In the genomic region with DNA sequence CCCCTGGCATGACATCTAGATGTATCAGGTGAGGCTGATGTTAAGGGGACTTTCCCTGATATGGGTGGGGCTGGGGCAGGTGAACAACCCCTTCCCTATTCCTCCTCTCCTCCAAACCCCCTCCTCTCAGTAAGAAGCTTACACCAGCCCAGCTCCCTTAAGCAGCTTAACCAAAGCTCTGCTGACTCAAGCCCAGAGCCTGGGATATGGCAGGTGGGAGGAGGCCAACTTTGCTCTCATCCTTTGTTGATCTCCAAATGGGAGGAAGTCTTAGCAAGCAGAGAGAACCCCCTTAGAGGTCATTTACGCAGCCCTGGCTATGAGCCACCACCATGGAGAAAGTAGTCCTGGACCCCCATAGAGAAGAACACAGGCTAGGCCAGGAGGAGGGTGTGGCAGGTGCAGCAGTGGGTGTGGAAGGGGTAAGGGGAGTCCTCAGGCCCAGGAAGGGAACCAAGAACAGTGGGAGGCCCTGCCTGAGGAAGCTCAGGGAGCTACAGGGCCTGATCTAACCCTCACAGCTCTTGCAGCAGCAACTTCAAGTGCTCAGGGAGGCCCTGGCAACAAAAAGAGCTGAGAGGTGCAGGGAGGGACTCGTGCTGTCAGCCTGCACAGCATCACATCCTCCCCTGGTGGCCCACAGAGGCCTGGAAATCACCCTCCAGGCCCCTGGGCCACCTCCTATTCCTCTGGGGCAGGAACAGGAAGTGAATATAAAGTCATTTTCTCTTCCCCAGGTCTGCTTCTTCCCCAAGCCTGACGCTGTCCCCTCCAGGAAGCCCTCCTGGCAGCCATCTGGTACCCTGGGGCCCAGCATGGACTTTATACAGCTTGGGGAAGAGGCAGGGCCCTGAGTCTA, we compare ENCODE assay signal across 11 cellular contexts. TPM values are rescaled to one million over a fixed set of nuclear protein-coding genes. Genes with fewer than 3 reads are reported as not detected.
A peak's percentile ranks its signal among the peaks of the same experiment; 100 is the strongest.
DNase-seq lines count a peak whose midpoint lies in the region; ATAC-seq and TF ChIP-seq lines count a peak whose summit lies in the region.
"Had no signal": no experiment of that assay in that cellular context is flagged by ENCODE, and none has a peak within 500 bp of the region (broad histone marks: within the 10 kb centered on the region; RNA-seq: fewer than 3 reads in every experiment).

No MANE protein-coding gene starts in this region.

- no peak overlapping the region for H4K12ac ChIP-seq in trophoblast cell (ENCODE audit: low read depth, low read length)

- H4K91ac ChIP-seq in trophoblast cell (ENCODE audit: low read depth, low read length), result no peak overlapping the region

- H3K9ac ChIP-seq in trophoblast cell (ENCODE audit: low read length), result no peak overlapping the region
- H3K9ac ChIP-seq: parathyroid adenoma had no signal

- H2AFZ ChIP-seq in trophoblast cell (ENCODE audit: insufficient read depth, low read length, poor library complexity), result no peak overlapping the region
- H2AFZ ChIP-seq: parathyroid adenoma had no signal

- no peak overlapping the region for H3K4me3 ChIP-seq in trophoblast cell (ENCODE audit: low read depth, low read length)
- no peak overlapping the region for H3K4me3 ChIP-seq in stomach
- H3K4me3 ChIP-seq in brain microvascular endothelial cell (ENCODE audit: low read depth, low read length), result no peak overlapping the region

- H3K36me3 Mint-ChIP-seq in T-helper 2 cell treated with Interferon-gamma antibody and Interleukin-4, amounts not matched to agents 5 μg/mL and 100 μg/mL, for 36 hours (ENCODE audit: low read depth), result peaks cover 19% of the 10 kb centered on the region
- H3K36me3 Mint-ChIP-seq in dendritic cell treated with granulocyte-macrophage colony-stimulating factor and Interleukin-4, amounts not matched to agents 40 ng/mL and 50 ng/mL, for 4 days (ENCODE audit: low read depth), result peaks cover 61% of the 10 kb centered on the region

- H3K27ac ChIP-seq in trophoblast cell (ENCODE audit: low read depth, low read length) (no peak overlapping the region), stomach (no peak overlapping the region), brain microvascular endothelial cell (no peak overlapping the region)
- H3K27ac ChIP-seq: parathyroid adenoma had no signal

- peaks cover 5% of the 10 kb centered on the region for H3K79me1 ChIP-seq in trophoblast cell (ENCODE audit: low read length)

- peak overlapping the region; percentile 89 for H3K27ac Mint-ChIP-seq in T-helper 2 cell treated with Interferon-gamma antibody and Interleukin-4, amounts not matched to agents 5 μg/mL and 100 μg/mL, for 36 hours
- peak overlapping the region; percentile 81 for H3K27ac Mint-ChIP-seq in dendritic cell treated with granulocyte-macrophage colony-stimulating factor and Interleukin-4, amounts not matched to agents 40 ng/mL and 50 ng/mL, for 4 days

- no peak for TF ChIP-seq POLR2A in stomach (IDR thresholded peaks at IDR 0.05)

- in situ Hi-C loops in brain microvascular endothelial cell (cut with HindIII; ENCODE audit: low pct_ligation_motif_present, low sequenced_read_pairs), result no loop called here

- H3K4me3 Mint-ChIP-seq in T-helper 2 cell treated with Interferon-gamma antibody and Interleukin-4, amounts not matched to agents 5 μg/mL and 100 μg/mL, for 36 hours, result peak overlapping the region; percentile 95
- peak overlapping the region; percentile 48 for H3K4me3 Mint-ChIP-seq in dendritic cell treated with granulocyte-macrophage colony-stimulating factor and Interleukin-4, amounts not matched to agents 40 ng/mL and 50 ng/mL, for 4 days

- H2BK5ac ChIP-seq in trophoblast cell (ENCODE audit: low read depth, low read length, poor library complexity), result no peak overlapping the region

- no CpG with 5 or more reads among the region's 3 CpGs for WGBS in trophoblast cell (ENCODE audit: extremely low coverage, insufficient coverage, insufficient read length)
- 63 to 85% (median 81%) methylated on average over 3 of the region's 3 CpGs for WGBS in stomach, 5 donors

- TF ChIP-seq CTCF in stomach (IDR thresholded peaks at IDR 0.05) (no peak), brain microvascular endothelial cell (IDR thresholded peaks at IDR 0.05; ENCODE audit: low read depth, low read length, missing control alignments) (no peak)

- H3K4me1 Mint-ChIP-seq in T-helper 2 cell treated with Interferon-gamma antibody and Interleukin-4, amounts not matched to agents 5 μg/mL and 100 μg/mL, for 36 hours (ENCODE audit: low read depth), result peaks cover 43% of the 10 kb centered on the region
- peaks cover 74% of the 10 kb centered on the region for H3K4me1 Mint-ChIP-seq in dendritic cell treated with granulocyte-macrophage colony-stimulating factor and Interleukin-4, amounts not matched to agents 40 ng/mL and 50 ng/mL, for 4 days (ENCODE audit: low read depth)

- no peaks in the 10 kb centered on the region for H3K9me3 Mint-ChIP-seq in T-helper 2 cell treated with Interferon-gamma antibody and Interleukin-4, amounts not matched to agents 5 μg/mL and 100 μg/mL, for 36 hours
- no peaks in the 10 kb centered on the region for H3K9me3 Mint-ChIP-seq in dendritic cell treated with granulocyte-macrophage colony-stimulating factor and Interleukin-4, amounts not matched to agents 40 ng/mL and 50 ng/mL, for 4 days

- H4K8ac ChIP-seq in trophoblast cell (ENCODE audit: low read depth, low read length), result no peak overlapping the region

- no peak overlapping the region for H3K14ac ChIP-seq in trophoblast cell (ENCODE audit: low read length)

- DNase-seq in Right ventricle myocardium inferior (ENCODE audit: missing footprints) (peak; percentile 14), left ventricle myocardium superior (no peak), trophoblast cell (no peak), stomach (no peak), brain microvascular endothelial cell (no peak), NCI-H1436 treated with DMSO at 0.1 percent for 48 hours (lab: John Stamatoyannopoulos, UW) (no peak)
- peak; percentile 67 for DNase-seq in T-helper 2 cell treated with Interferon-gamma antibody and Interleukin-4, amounts not matched to agents 5 μg/mL and 100 μg/mL, for 36 hours (ENCODE audit: low spot score)

- H3K23ac ChIP-seq in trophoblast cell (ENCODE audit: low read length), result no peak overlapping the region

- no peak for TF ChIP-seq EP300 in stomach (IDR thresholded peaks at IDR 0.05)

- no peaks in the 10 kb centered on the region for H3K27me3 Mint-ChIP-seq in T-helper 2 cell treated with Interferon-gamma antibody and Interleukin-4, amounts not matched to agents 5 μg/mL and 100 μg/mL, for 36 hours (ENCODE audit: low read depth)
- H3K27me3 Mint-ChIP-seq in dendritic cell treated with granulocyte-macrophage colony-stimulating factor and Interleukin-4, amounts not matched to agents 40 ng/mL and 50 ng/mL, for 4 days, result no peaks in the 10 kb centered on the region

- no peak overlapping the region for H3K18ac ChIP-seq in trophoblast cell (ENCODE audit: low read length)

- H2BK120ac ChIP-seq in trophoblast cell (ENCODE audit: insufficient read depth, low read length, poor library complexity), result no peak overlapping the region

- H3K79me2 ChIP-seq in trophoblast cell (ENCODE audit: control insufficient read depth, insufficient read depth, low read length, poor library complexity), result peaks cover 5% of the 10 kb centered on the region
- H3K79me2 ChIP-seq: parathyroid adenoma had no signal

- H2AK5ac ChIP-seq in trophoblast cell (ENCODE audit: low read length), result no peak overlapping the region

- H3K27me3 ChIP-seq in trophoblast cell (ENCODE audit: insufficient read depth, low read length), result no peaks in the 10 kb centered on the region
- no peaks in the 10 kb centered on the region for H3K27me3 ChIP-seq in stomach
- no peaks in the 10 kb centered on the region for H3K27me3 ChIP-seq in brain microvascular endothelial cell (replicated peaks)

- no peak overlapping the region for H2BK12ac ChIP-seq in trophoblast cell (ENCODE audit: low read length)

- H3K4me1 ChIP-seq in trophoblast cell (ENCODE audit: control insufficient read depth in 1 of 2, insufficient read depth in 2 of 2, low read length in 2 of 2), result peaks cover 8 to 9% of the 10 kb centered on the region in 2 experiments
- H3K4me1 ChIP-seq in stomach, result peaks cover 10 to 54% (median 45%) of the 10 kb centered on the region in 4 donors

- no peak overlapping the region for H3K4me2 ChIP-seq in trophoblast cell (ENCODE audit: low read length)

- H3K36me3 ChIP-seq in trophoblast cell (ENCODE audit: control insufficient read depth in 1 of 2, insufficient read depth in 2 of 2, low read length in 2 of 2), result peaks cover 20 to 28% of the 10 kb centered on the region in 2 experiments
- H3K36me3 ChIP-seq in stomach, result peaks cover 14 to 31% (median 27%) of the 10 kb centered on the region in 4 donors
- H3K36me3 ChIP-seq in brain microvascular endothelial cell (replicated peaks), result peaks cover 10% of the 10 kb centered on the region

- ATAC-seq in Right ventricle myocardium inferior, result no peak
- ATAC-seq in left ventricle myocardium superior, result no peak

- H3K4ac ChIP-seq in trophoblast cell (ENCODE audit: low read depth, low read length), result no peak overlapping the region

- peaks cover 2% of the 10 kb centered on the region for H3K9me3 ChIP-seq in trophoblast cell (ENCODE audit: insufficient read depth, low read depth, low read length)
- H3K9me3 ChIP-seq in stomach, result no peaks in the 10 kb centered on the region

- intact Hi-C loops in Right ventricle myocardium inferior (cut with DNase I) (loop anchor here (2.0 to 5.0 kb wide), 2 partner anchors 48 to 63 kb away; a partner anchor contains a TSS), left ventricle myocardium superior (cut with micrococcal nuclease) (no loop called here), stomach (cut with DNase I; ENCODE audit: low total_unique reads) (no loop called here)
- intact Hi-C loops in dendritic cell treated with granulocyte-macrophage colony-stimulating factor and Interleukin-4, amounts not matched to agents 40 ng/mL and 50 ng/mL, for 4 days (cut with micrococcal nuclease), result loop anchor here (5.0 to 10.0 kb wide), 2 partner anchors 63 to 165 kb away; a partner anchor contains a TSS

RNA-seq across cellular contexts. Expression of a gene that starts 2.9 kb away (rescaled TPM):
- total RNA-seq in Right ventricle myocardium inferior (22.2 TPM), left ventricle myocardium superior (22.2 TPM), stomach (10 to 100 TPM; 13.6 to 30.9 (median 17.0) TPM)
- polyA plus RNA-seq in trophoblast cell (2013), result 31.6 and 32.7 TPM in 2 replicates
- polyA plus RNA-seq in stomach, result 10 to 100 TPM; 16.5 to 27.1 (median 19.9) TPM

RNA-seq across cellular contexts. Expression of a gene that starts 21.8 kb away (rescaled TPM):
- total RNA-seq in Right ventricle myocardium inferior (41.1 TPM), left ventricle myocardium superior (45.0 TPM), stomach (100 to 1,000 TPM in 1 of 5 donors, 10 to 100 TPM in 4; 14.7 to 105 (median 33.3) TPM)
- 60.9 and 63.9 TPM in 2 replicates for polyA plus RNA-seq in trophoblast cell (2013)
- 10 to 100 TPM; 19.2 to 25.7 (median 19.8) TPM for polyA plus RNA-seq in stomach

RNA-seq across cellular contexts. Expression of a gene that starts 27.2 kb away (rescaled TPM):
- total RNA-seq in Right ventricle myocardium inferior, result 396 TPM
- total RNA-seq in left ventricle myocardium superior, result 380 TPM
- 19.2 and 19.7 TPM in 2 replicates for polyA plus RNA-seq in trophoblast cell (2013)
- 10 to 100 TPM in 2 of 5 donors, 1 to 10 TPM in 2, under 1 TPM in 1; 0.89 to 21.1 (median 9.1) TPM for total RNA-seq in stomach
- 10 to 100 TPM in 2 of 3 donors, 1 to 10 TPM in 1; 8.7 to 54.8 (median 17.1) TPM for polyA plus RNA-seq in stomach

RNA-seq across cellular contexts. Expression of a gene that starts 43.4 kb away (rescaled TPM):
- total RNA-seq in Right ventricle myocardium inferior (not detected), left ventricle myocardium superior (not detected), stomach (1 to 10 TPM in 1 of 5 donors, under 1 TPM in 1, not detected in 3; 0.43 to 9.3 TPM)
- polyA plus RNA-seq in trophoblast cell (2013), result 0.05 and 0.12 TPM in 2 replicates
- polyA plus RNA-seq in stomach, result 1 to 10 TPM in 1 of 3 donors, not detected in 2; 2.4 TPM
- total RNA-seq: dermis microvascular lymphatic vessel endothelial cell, LHCN-M2 had no signal

RNA-seq across cellular contexts. Expression of a gene that starts 49.3 kb away (rescaled TPM):
- total RNA-seq in Right ventricle myocardium inferior (1.6 TPM), left ventricle myocardium superior (1.1 TPM), stomach (10 to 100 TPM in 2 of 5 donors, 1 to 10 TPM in 3; 1.2 to 48.7 (median 9.9) TPM)
- 48.0 and 51.8 TPM in 2 replicates for polyA plus RNA-seq in trophoblast cell (2013)
- 10 to 100 TPM in 1 of 3 donors, 1 to 10 TPM in 2; 4.4 to 16.4 (median 6.6) TPM for polyA plus RNA-seq in stomach

Comparison
In these comparisons a context has a peak if more than half of its experiments do, and no peak if none do; other contexts are left out.
1. DNase-seq: peak in Right ventricle myocardium inferior (single experiment) and T-helper 2 cell treated with Interferon-gamma antibody and Interleukin-4, amounts not matched to agents 5 μg/mL and 100 μg/mL, for 36 hours (single experiment); none in left ventricle myocardium superior (single experiment), trophoblast cell (0 of 2), stomach (single experiment), brain microvascular endothelial cell (single experiment) and NCI-H1436 treated with DMSO at 0.1 percent for 48 hours (single experiment).
2. intact Hi-C loops: an anchor here in Right ventricle myocardium inferior (2.0 to 5.0 kb wide) and dendritic cell treated with granulocyte-macrophage colony-stimulating factor and Interleukin-4, amounts not matched to agents 40 ng/mL and 50 ng/mL, for 4 days (5.0 to 10.0 kb wide); none called in left ventricle myocardium superior and stomach.
3. RNA of a gene that starts 27.2 kb away (total RNA-seq): 396 TPM in Right ventricle myocardium inferior (single experiment) and 380 TPM in left ventricle myocardium superior (single experiment); 0.89 to 21.1 TPM in stomach; every median in the first group is over 10 times any median in the second.